Comparison of ENCODE assay signal across 8 cellular contexts in genomic region chrX:386239-386767, GRCh38. TPM values are rescaled to one million over a fixed set of nuclear protein-coding genes. Genes with fewer than 3 reads are reported as not detected.
DNase-seq lines count a peak whose midpoint lies in the region; ATAC-seq, FAIRE-seq and TF ChIP-seq lines count a peak whose summit lies in the region.

No MANE protein-coding gene starts in this region.

- TF ChIP-seq EP300 in HepG2 (IDR thresholded peaks at IDR 0.05; ENCODE audit: low read depth in 2 of 2, low read length in 2 of 2) (no peak), HepG2 (CRISPR knock-in tag; IDR thresholded peaks at IDR 0.05; ENCODE audit: borderline replicate concordance) (no peak)

- POLR2A ChIA-PET in HepG2 (lab: Yijun Ruan, JAX), result no interaction called here

- 0% methylated on average over 3 of the region's 57 CpGs for WGBS in HepG2 (ENCODE audit: low lambda C conversion rate)

- no peak overlapping the region for H2AFZ ChIP-seq in HepG2 (ENCODE audit: low read length)

- H3K36me3 ChIP-seq in HepG2 (replicated peaks in 1 of 2; ENCODE audit: control insufficient read depth in 1 of 2, insufficient read depth in 2 of 2, low read length in 2 of 2), result no peaks in the 10 kb centered on the region

- H3K4me2 ChIP-seq in HepG2 (ENCODE audit: low read depth, low read length), result peak overlapping the region; percentile 74

- CTCF ChIA-PET in HepG2 (lab: Yijun Ruan, JAX; ENCODE audit: low intra/inter-chr PET ratio, low total read pairs), result no interaction called here

- H3K27me3 Mint-ChIP-seq in stimulated activated memory B cell treated with anti-CD40 and anti-IgM and Interleukin-4, amounts not matched to agents 10 μg/mL and 1 μg/mL and 100 μg/mL, for 72 hours, result no peaks in the 10 kb centered on the region

- H3K27ac ChIP-seq in HL-60 (replicated peaks) (peak overlapping the region; percentile 65), HepG2 (ENCODE audit: extremely low read length, insufficient read depth, low read length) (peak overlapping the region; percentile 99)

- H3K4me3 Mint-ChIP-seq in stimulated activated memory B cell treated with anti-CD40 and anti-IgM and Interleukin-4, amounts not matched to agents 10 μg/mL and 1 μg/mL and 100 μg/mL, for 72 hours, result peak overlapping the region; percentile 44

- no peaks in the 10 kb centered on the region for H3K79me2 ChIP-seq in HepG2 (ENCODE audit: insufficient read depth, low read length)

- no peaks in the 10 kb centered on the region for H3K27me3 ChIP-seq in HL-60 (ENCODE audit: insufficient read depth, poor library complexity, severe bottlenecking)
- no peaks in the 10 kb centered on the region for H3K27me3 ChIP-seq in HepG2 (ENCODE audit: control insufficient read depth in 1 of 2, insufficient read depth in 2 of 2, low read length in 2 of 2)

- H4K20me1 ChIP-seq in HepG2 (ENCODE audit: insufficient read depth, low read length), result no peaks in the 10 kb centered on the region

- ATAC-seq in GM21360 (IDR thresholded peaks at IDR 0.05; ENCODE audit: unreplicated experiment), result peak; percentile 25
- no peak for ATAC-seq in HepG2
- ATAC-seq in stimulated activated memory B cell treated with anti-CD40 and anti-IgM and Interleukin-4, amounts not matched to agents 10 μg/mL and 1 μg/mL and 100 μg/mL, for 72 hours, result no peak

- H3K9me3 ChIP-seq in HepG2 (ENCODE audit: low read length), result no peaks in the 10 kb centered on the region

- H3K4me1 Mint-ChIP-seq in stimulated activated memory B cell treated with anti-CD40 and anti-IgM and Interleukin-4, amounts not matched to agents 10 μg/mL and 1 μg/mL and 100 μg/mL, for 72 hours, result peaks cover 5% of the 10 kb centered on the region

- H3K36me3 Mint-ChIP-seq in stimulated activated memory B cell treated with anti-CD40 and anti-IgM and Interleukin-4, amounts not matched to agents 10 μg/mL and 1 μg/mL and 100 μg/mL, for 72 hours, result no peaks in the 10 kb centered on the region

- H3K4me3 ChIP-seq in AG09309 (ENCODE audit: control insufficient read depth, low read depth, low read length) (peak overlapping the region; percentile 43), HL-60 (replicated peaks; ENCODE audit: insufficient read depth, low read length) (peak overlapping the region; percentile 54), HepG2 (replicated peaks in 1 of 3; ENCODE audit: insufficient read depth in 1 of 3, low read depth in 2 of 3, low read length in 3 of 3) (peak overlapping the region; percentile 79 to 94 (median 92))

- H3K4me1 ChIP-seq in HepG2 (ENCODE audit: insufficient read depth, low read length), result peaks cover 21% of the 10 kb centered on the region

- no peak for DNase-seq in AG09309 (ENCODE audit: low read depth)
- DNase-seq in HL-60 (ENCODE audit: low read depth in 1 of 2, low spot score in 1 of 2), result peak in 1 of 2 experiments; percentile 20
- DNase-seq in activated naive CD8-positive, alpha-beta T cell treated with anti-CD3 and anti-CD28 coated beads, Interleukin-2, amount 50 U/mL, for 16 hours (ENCODE audit: low read depth, low spot score), result peak; percentile 31
- DNase-seq in HepG2 (ENCODE audit: low spot score), result no peak
- no peak for DNase-seq in cerebellum (ENCODE audit: low spot score)
- DNase-seq in dedifferentiated amniotic fluid mesenchymal stem cell (ENCODE audit: extremely low spot score), result no peak

- TF ChIP-seq RAD21 in HepG2 (CRISPR knock-in tag; IDR thresholded peaks at IDR 0.05), result no peak

- in situ Hi-C loops in HepG2 (cut with HindIII; ENCODE audit: extremely low pct_ligation_motif_present, low pct_unique_long_range_greater_than_20kb), result no loop called here

- no peaks in the 10 kb centered on the region for H3K9me3 Mint-ChIP-seq in stimulated activated memory B cell treated with anti-CD40 and anti-IgM and Interleukin-4, amounts not matched to agents 10 μg/mL and 1 μg/mL and 100 μg/mL, for 72 hours

- FAIRE-seq in HepG2 (lab: Jason Lieb, UNC), result no peak

- TF ChIP-seq CTCF in AG09309 (IDR thresholded peaks at IDR 0.05; ENCODE audit: control insufficient read depth, insufficient read depth, low read depth, low read length, missing control alignments) (no peak), HL-60 (IDR thresholded peaks at IDR 0.05; ENCODE audit: insufficient read depth, low read length) (no peak), HepG2 (CRISPR knock-in tag; IDR thresholded peaks at IDR 0.05) (no peak)

- TF ChIP-seq POLR2A in HepG2 (IDR thresholded peaks at IDR 0.05; ENCODE audit: insufficient read depth in 1 of 2, low read depth in 2 of 2, low read length in 2 of 2), result no peak

- H3K9ac ChIP-seq in HepG2 (ENCODE audit: insufficient read depth, low read depth, low read length), result peak overlapping the region; percentile 100

- no TSS peak for BruUV-seq in HepG2 (replicated peaks; lab: Mats Ljungman, UMichigan)

- intact Hi-C loops in HepG2 (cut with micrococcal nuclease; ENCODE audit: unreplicated experiment), result no loop called here

- peak overlapping the region; percentile 98 for H3K27ac Mint-ChIP-seq in stimulated activated memory B cell treated with anti-CD40 and anti-IgM and Interleukin-4, amounts not matched to agents 10 μg/mL and 1 μg/mL and 100 μg/mL, for 72 hours

TF ChIP-seq in HepG2, 621 proteins besides CTCF, POLR2A, EP300 and RAD21:
- 0 out of 2 replicates have a peak, but pooled peaks have one; percentile 8 for TF ChIP-seq ZNF670 (CRISPR knock-in tag; IDR thresholded peaks at IDR 0.05; ENCODE audit: borderline replicate concordance)
- TF ChIP-seq ZNF431 (CRISPR knock-in tag; IDR thresholded peaks at IDR 0.05; ENCODE audit: borderline replicate concordance, low read depth), result 0 out of 2 replicates have a peak, but pooled peaks have one; percentile 39
- no peak for TF ChIP-seq SOX13 (IDR thresholded peaks at IDR 0.05)
- TF ChIP-seq SOX13 (CRISPR knock-in tag; conservative IDR thresholded peaks at IDR 0.05 in 1 of 2, IDR thresholded peaks at IDR 0.05 in 1 of 2), result no peak
- TF ChIP-seq ZFX (CRISPR knock-in tag; IDR thresholded peaks at IDR 0.05; ENCODE audit: low read depth), result no peak
- TF ChIP-seq MXD4 (CRISPR knock-in tag; IDR thresholded peaks at IDR 0.05), result no peak
- TF ChIP-seq GATAD2A (CRISPR knock-in tag; IDR thresholded peaks at IDR 0.05), result no peak
- TF ChIP-seq TMF1 (CRISPR knock-in tag; IDR thresholded peaks at IDR 0.05; ENCODE audit: low read depth), result 0 out of 2 replicates have a peak, but pooled peaks have one; percentile 1
- 0 out of 2 replicates have a peak, but pooled peaks have one; percentile 4 for TF ChIP-seq ZNF850 (CRISPR knock-in tag; conservative IDR thresholded peaks at IDR 0.05)
- TF ChIP-seq ZNF225 (CRISPR knock-in tag; IDR thresholded peaks at IDR 0.05), result no peak

RNA-seq across cellular contexts. Expression of gene PPP2R3B, which starts 0.4 kb away (rescaled TPM):
- 10.2 and 17.0 TPM in 2 replicates for total RNA-seq in HepG2 (2016; rRNA removed; fragmentation: Illumina TruSeq; extraction: Trizol)
- 40.0 and 45.6 TPM in 2 replicates for total RNA-seq in HepG2 (2016; cell fraction: cytosol; rRNA removed; fragmentation: Illumina TruSeq; extraction: Trizol; ENCODE audit: low read depth)
- 9.9 and 18.2 TPM in 2 replicates for total RNA-seq in HepG2 (2016; cell fraction: insoluble cytoplasmic fraction; rRNA removed; fragmentation: Illumina TruSeq; extraction: Trizol)
- total RNA-seq in HepG2 (2016; cell fraction: membrane; rRNA removed; fragmentation: Illumina TruSeq; extraction: Trizol), result 24.0 and 29.4 TPM in 2 replicates
- total RNA-seq in HepG2 (2016; cell fraction: nucleus; rRNA removed; fragmentation: Illumina TruSeq; extraction: Trizol), result 16.8 and 20.3 TPM in 2 replicates
- polyA plus RNA-seq in HepG2 (2011; rRNA removed), result 21.4 and 26.0 TPM in 2 replicates
- 12.7 and 19.9 TPM in 2 replicates for polyA plus RNA-seq in HepG2 (2011; cell fraction: cytosol; rRNA removed)
- polyA plus RNA-seq in HepG2 (2011; cell fraction: nucleus; rRNA removed), result 123 and 149 TPM in 2 replicates
- 9.5 and 14.7 TPM in 2 replicates for polyA plus RNA-seq in HepG2 (2012)
- polyA plus RNA-seq in HepG2 (2016; cell fraction: cytosol; fragmentation: Illumina TruSeq; extraction: Trizol; ENCODE audit: low read depth), result 4.1 and 5.7 TPM in 2 replicates
- polyA plus RNA-seq in HepG2 (2016; cell fraction: insoluble cytoplasmic fraction; fragmentation: Illumina TruSeq; extraction: Trizol; ENCODE audit: low read depth), result 11.5 and 12.7 TPM in 2 replicates
- 7.1 and 8.7 TPM in 2 replicates for polyA plus RNA-seq in HepG2 (2016; cell fraction: membrane; fragmentation: Illumina TruSeq; extraction: Trizol; ENCODE audit: low read depth)
- 43.6 and 49.3 TPM in 2 replicates for polyA plus RNA-seq in HepG2 (2016; cell fraction: nucleus; fragmentation: Illumina TruSeq; extraction: Trizol; ENCODE audit: insufficient read depth, low read depth)
- polyA minus RNA-seq in HepG2 (2011; rRNA and poly(A)+ RNA removed; ENCODE audit: low replicate concordance), result 25.0 and 39.8 TPM in 2 replicates
- polyA minus RNA-seq in HepG2 (2011; cell fraction: cytosol; rRNA and poly(A)+ RNA removed), result 13.1 and 17.1 TPM in 2 replicates
- polyA minus RNA-seq in HepG2 (2011; cell fraction: nucleus; rRNA and poly(A)+ RNA removed), result 23.4 and 29.1 TPM in 2 replicates
- 13.6 TPM for total RNA-seq in cerebellum
